14 cellular contexts compared by ENCODE assay signal in genomic region chr5:571791-572190, GRCh38. TPM values are rescaled to one million over a fixed set of nuclear protein-coding genes. Genes with fewer than 3 reads are reported as not detected.
DNase-seq lines count a peak whose midpoint lies in the region; TF ChIP-seq lines count a peak whose summit lies in the region.
"Had no signal": no experiment of that assay in that cellular context is flagged by ENCODE, and none has a peak within 500 bp of the region (broad histone marks: within the 10 kb centered on the region; RNA-seq: fewer than 3 reads in every experiment).

No MANE protein-coding gene starts in this region.

- POLR2A ChIA-PET in activated CD4-positive, alpha-beta memory T cell treated with anti-CD3 and anti-CD28 coated beads, Interleukin-2, amount 10 ng/mL, durations not matched to agents 7 days and 5 days (lab: Charles Lee) = no interaction called here
- POLR2A ChIA-PET in activated CD4-positive, alpha-beta memory T cell treated with anti-CD3 and anti-CD28 coated beads for 36 hours (lab: Charles Lee) = no interaction called here

- CTCF ChIA-PET in activated CD4-positive, alpha-beta memory T cell treated with anti-CD3 and anti-CD28 coated beads, Interleukin-2, amount 10 ng/mL, durations not matched to agents 7 days and 5 days (lab: Charles Lee) = no interaction called here
- CTCF ChIA-PET in activated CD4-positive, alpha-beta memory T cell treated with anti-CD3 and anti-CD28 coated beads for 36 hours (lab: Charles Lee) = no interaction called here

- H3K4me3 ChIP-seq in endodermal cell (ENCODE audit: low read length) = no peak overlapping the region

- WGBS in endodermal cell (ENCODE audit: insufficient coverage in 1 of 2, insufficient read length in 1 of 2), 2 experiments = 95% methylated on average over 10 to 13 of the region's 13 CpGs

- peak; percentile 6 for DNase-seq in activated CD4-positive, alpha-beta memory T cell treated with anti-CD3 and anti-CD28 coated beads, Interleukin-2, amount 10 ng/mL, durations not matched to agents 7 days and 5 days
- no peak for DNase-seq in activated CD4-positive, alpha-beta memory T cell treated with anti-CD3 and anti-CD28 coated beads for 36 hours
- DNase-seq in NCI-H748 (lab: John Stamatoyannopoulos, UW; ENCODE audit: unreplicated experiment) (peak; percentile 87), endodermal cell (peak; percentile 26), NCI-H345 treated with DMSO at 0.1 percent for 48 hours (lab: John Stamatoyannopoulos, UW; ENCODE audit: unreplicated experiment) (no peak), NCI-H187 (lab: John Stamatoyannopoulos, UW) (no peak), ureter (ENCODE audit: low spot score) (no peak)
- DNase-seq: AML-193, H7, Kasumi-1, NCI-H226, NCI-H524, OCI-M1 had no signal

- H3K4me1 ChIP-seq in endodermal cell (ENCODE audit: control insufficient read depth, insufficient read depth, low read length) = no peaks in the 10 kb centered on the region

- no peak overlapping the region for H3K4me3 Mint-ChIP-seq in activated CD4-positive, alpha-beta memory T cell treated with anti-CD3 and anti-CD28 coated beads, Interleukin-2, amount 10 ng/mL, durations not matched to agents 7 days and 5 days
- H3K4me3 Mint-ChIP-seq in activated CD4-positive, alpha-beta memory T cell treated with anti-CD3 and anti-CD28 coated beads for 36 hours = no peak overlapping the region
- H3K4me3 Mint-ChIP-seq in endodermal cell = no peak overlapping the region
- H3K4me3 Mint-ChIP-seq: CD14-positive monocyte had no signal

- H3K9ac ChIP-seq in endodermal cell (ENCODE audit: extremely low read depth, low read length, poor library complexity, severe bottlenecking) = no peak overlapping the region

- TF ChIP-seq CTCF in endodermal cell (conservative IDR thresholded peaks at IDR 0.05) = no peak

- no peaks in the 10 kb centered on the region for H3K36me3 ChIP-seq in endodermal cell (ENCODE audit: control insufficient read depth, insufficient read depth, low read length)

- intact Hi-C loops in activated CD4-positive, alpha-beta memory T cell treated with anti-CD3 and anti-CD28 coated beads for 36 hours (cut with micrococcal nuclease) = no loop called here

- no peak overlapping the region for H3K27ac ChIP-seq in endodermal cell (ENCODE audit: low read depth, low read length)

- no peaks in the 10 kb centered on the region for H3K9me3 Mint-ChIP-seq in activated CD4-positive, alpha-beta memory T cell treated with anti-CD3 and anti-CD28 coated beads, Interleukin-2, amount 10 ng/mL, durations not matched to agents 7 days and 5 days
- H3K9me3 Mint-ChIP-seq in activated CD4-positive, alpha-beta memory T cell treated with anti-CD3 and anti-CD28 coated beads for 36 hours = peaks cover 18% of the 10 kb centered on the region
- H3K9me3 Mint-ChIP-seq in endodermal cell = peaks cover 15% of the 10 kb centered on the region

- H3K4me1 Mint-ChIP-seq in activated CD4-positive, alpha-beta memory T cell treated with anti-CD3 and anti-CD28 coated beads, Interleukin-2, amount 10 ng/mL, durations not matched to agents 7 days and 5 days = no peaks in the 10 kb centered on the region
- no peaks in the 10 kb centered on the region for H3K4me1 Mint-ChIP-seq in activated CD4-positive, alpha-beta memory T cell treated with anti-CD3 and anti-CD28 coated beads for 36 hours (ENCODE audit: low read depth)
- peaks cover 4% of the 10 kb centered on the region for H3K4me1 Mint-ChIP-seq in endodermal cell
- H3K4me1 Mint-ChIP-seq: CD14-positive monocyte had no signal

- no peaks in the 10 kb centered on the region for H3K36me3 Mint-ChIP-seq in activated CD4-positive, alpha-beta memory T cell treated with anti-CD3 and anti-CD28 coated beads, Interleukin-2, amount 10 ng/mL, durations not matched to agents 7 days and 5 days (ENCODE audit: low read depth)
- peaks cover 3% of the 10 kb centered on the region for H3K36me3 Mint-ChIP-seq in activated CD4-positive, alpha-beta memory T cell treated with anti-CD3 and anti-CD28 coated beads for 36 hours
- H3K36me3 Mint-ChIP-seq in endodermal cell (ENCODE audit: low read depth) = no peaks in the 10 kb centered on the region
- H3K36me3 Mint-ChIP-seq: CD14-positive monocyte had no signal

- H3K27me3 Mint-ChIP-seq in activated CD4-positive, alpha-beta memory T cell treated with anti-CD3 and anti-CD28 coated beads, Interleukin-2, amount 10 ng/mL, durations not matched to agents 7 days and 5 days = peaks cover 18% of the 10 kb centered on the region
- H3K27me3 Mint-ChIP-seq in activated CD4-positive, alpha-beta memory T cell treated with anti-CD3 and anti-CD28 coated beads for 36 hours = peaks cover 22% of the 10 kb centered on the region
- peaks cover 34% of the 10 kb centered on the region for H3K27me3 Mint-ChIP-seq in endodermal cell (ENCODE audit: insufficient read depth)

- H3K9me3 ChIP-seq in endodermal cell (ENCODE audit: control insufficient read depth, low read length) = peaks cover 8% of the 10 kb centered on the region

- no peak overlapping the region for H3K27ac Mint-ChIP-seq in activated CD4-positive, alpha-beta memory T cell treated with anti-CD3 and anti-CD28 coated beads, Interleukin-2, amount 10 ng/mL, durations not matched to agents 7 days and 5 days
- no peak overlapping the region for H3K27ac Mint-ChIP-seq in activated CD4-positive, alpha-beta memory T cell treated with anti-CD3 and anti-CD28 coated beads for 36 hours
- H3K27ac Mint-ChIP-seq in endodermal cell = no peak overlapping the region
- H3K27ac Mint-ChIP-seq: CD14-positive monocyte had no signal

- no peaks in the 10 kb centered on the region for H3K27me3 ChIP-seq in endodermal cell (ENCODE audit: control insufficient read depth, insufficient read depth, low read length, poor library complexity, severe bottlenecking)

RNA-seq across cellular contexts. Expression of gene CEP72, which starts 40.3 kb away (rescaled TPM):
- 10 to 100 TPM; 24.1 to 24.2 TPM for total RNA-seq in activated CD4-positive, alpha-beta memory T cell treated with anti-CD3 and anti-CD28 coated beads, Interleukin-2, amount 10 ng/mL, durations not matched to agents 7 days and 5 days
- 10 to 100 TPM; 21.6 to 22.5 TPM for total RNA-seq in activated CD4-positive, alpha-beta memory T cell treated with anti-CD3 and anti-CD28 coated beads for 36 hours
- total RNA-seq in endodermal cell (10 to 100 TPM; 35.6 to 36.5 TPM), ureter (10.9 TPM)
- 16.6 TPM for polyA plus RNA-seq in endodermal cell (2013, experiment 1 of 2)
- 18.2 TPM for polyA plus RNA-seq in endodermal cell (2013, experiment 2 of 2)

RNA-seq across cellular contexts. Expression of gene SLC9A3, which starts 47.5 kb away (rescaled TPM):
- total RNA-seq in activated CD4-positive, alpha-beta memory T cell treated with anti-CD3 and anti-CD28 coated beads, Interleukin-2, amount 10 ng/mL, durations not matched to agents 7 days and 5 days = 1 to 10 TPM; 1.2 to 1.6 TPM
- 1 to 10 TPM; 1.7 to 1.8 TPM for total RNA-seq in activated CD4-positive, alpha-beta memory T cell treated with anti-CD3 and anti-CD28 coated beads for 36 hours
- total RNA-seq in endodermal cell = 1 to 10 TPM; 1.3 to 1.5 TPM
- 1.5 TPM for polyA plus RNA-seq in endodermal cell (2013, experiment 1 of 2)
- 1.4 TPM for polyA plus RNA-seq in endodermal cell (2013, experiment 2 of 2)
- total RNA-seq in ureter = 1.1 TPM

Comparison
In these comparisons a context has a peak if more than half of its experiments do, and no peak if none do; other contexts are left out.
1. DNase-seq: peak in activated CD4-positive, alpha-beta memory T cell treated with anti-CD3 and anti-CD28 coated beads, Interleukin-2, amount 10 ng/mL, durations not matched to agents 7 days and 5 days (single experiment), NCI-H748 (single experiment) and endodermal cell (single experiment); none in activated CD4-positive, alpha-beta memory T cell treated with anti-CD3 and anti-CD28 coated beads for 36 hours (single experiment), NCI-H345 treated with DMSO at 0.1 percent for 48 hours (single experiment), NCI-H187 (0 of 2) and ureter (single experiment).